14 cellular contexts compared by ENCODE assay signal in the genomic region with DNA sequence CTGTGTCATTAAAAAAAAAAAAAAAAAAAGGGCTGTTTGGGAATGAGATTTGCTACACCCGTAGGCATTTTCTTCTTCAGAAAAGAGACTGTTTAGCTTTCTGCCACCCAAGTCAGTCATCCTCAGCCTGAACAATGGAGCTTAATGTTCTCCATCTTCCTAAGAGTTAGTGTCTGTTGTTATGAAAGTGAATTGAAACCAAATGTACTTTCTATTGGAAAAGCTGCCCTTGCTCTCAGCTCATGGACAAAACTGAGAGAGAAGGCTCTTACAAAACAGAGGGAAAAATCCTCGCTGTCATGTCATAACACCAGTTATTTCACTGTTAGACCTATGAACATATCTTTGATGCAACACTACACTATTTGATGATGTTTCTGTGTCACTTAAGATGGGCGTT.
DNase-seq lines count a peak whose midpoint lies in the region; ATAC-seq, FAIRE-seq and TF ChIP-seq lines count a peak whose summit lies in the region.
"Had no signal": no experiment of that assay in that cellular context is flagged by ENCODE, and none has a peak within 500 bp of the region (broad histone marks: within the 10 kb centered on the region; RNA-seq: fewer than 3 reads in every experiment).

No MANE protein-coding gene starts in this region.

- 61% methylated on average over 3 of the region's 3 CpGs for WGBS in right lobe of liver (ENCODE audit: insufficient coverage, low coverage, low lambda C conversion rate, missing lambda C conversion rate)

- no peak for DNase-seq in HTR-8/SVneo (ENCODE audit: insufficient read length, low spot score)
- DNase-seq in choroid plexus epithelial cell (ENCODE audit: low read depth) = peak; percentile 16
- DNase-seq in midbrain (lab: John Stamatoyannopoulos, UW) = peak; percentile 29
- no peak for DNase-seq in thoracic aorta (ENCODE audit: low spot score)
- DNase-seq in HT-29 (ENCODE audit: low spot score) = no peak
- no peak for DNase-seq in right lobe of liver
- DNase-seq in foreskin keratinocyte = no peak
- DNase-seq: activated CD4-positive, CD25-positive, alpha-beta regulatory T cell; activated T-cell treated with anti-CD3 and anti-CD28 coated beads, Interleukin-2, amount 50 U/mL, for 72 hours; KG1; left colon; NCI-H2171 had no signal

- H3K27me3 ChIP-seq in thoracic aorta (replicated peaks; ENCODE audit: insufficient read depth) = no peaks in the 10 kb centered on the region
- no peaks in the 10 kb centered on the region for H3K27me3 ChIP-seq in right lobe of liver
- H3K27me3 ChIP-seq in foreskin keratinocyte = no peaks in the 10 kb centered on the region
- H3K27me3 ChIP-seq: cardiac muscle cell had no signal

- H3K9me3 ChIP-seq in thoracic aorta (no peaks in the 10 kb centered on the region), right lobe of liver (no peaks in the 10 kb centered on the region)

- H3K4me1 ChIP-seq in thoracic aorta (ENCODE audit: control insufficient read depth in 1 of 2, low read depth in 2 of 2) (peaks cover 18 to 37% of the 10 kb centered on the region in 2 donors), right lobe of liver (peaks cover 0 to 28% (median 5%) of the 10 kb centered on the region in 4 donors), foreskin keratinocyte (peaks cover 5% of the 10 kb centered on the region)

- H3K36me3 ChIP-seq in thoracic aorta (no peaks in the 10 kb centered on the region), right lobe of liver (no peaks in the 10 kb centered on the region)
- H3K36me3 ChIP-seq: cardiac muscle cell had no signal

- H3K4me3 ChIP-seq in choroid plexus epithelial cell (ENCODE audit: low read depth, low read length) (no peak overlapping the region), thoracic aorta (no peak overlapping the region), right lobe of liver (no peak overlapping the region)
- H3K4me3 ChIP-seq: cardiac muscle cell had no signal

- TF ChIP-seq CTCF in choroid plexus epithelial cell (conservative IDR thresholded peaks at IDR 0.05; ENCODE audit: low read depth, low read length) (no peak), thoracic aorta (IDR thresholded peaks at IDR 0.05) (no peak), right lobe of liver (IDR thresholded peaks at IDR 0.05) (no peak), foreskin keratinocyte (conservative IDR thresholded peaks at IDR 0.05) (no peak)

- intact Hi-C loops in right lobe of liver (cut with DNase I) = no loop called here

- peak; percentile 88 for FAIRE-seq in HTR-8/SVneo (lab: Jason Lieb, UNC)

- ATAC-seq in thoracic aorta (ENCODE audit: insufficient number of reproducible peaks, low FRiP score, low read depth) = no peak
- no peak for ATAC-seq in GM21723 (IDR thresholded peaks at IDR 0.05; ENCODE audit: unreplicated experiment)
- no peak for ATAC-seq in right lobe of liver
- no peak for ATAC-seq in foreskin keratinocyte
- ATAC-seq: activated T-cell treated with anti-CD3 and anti-CD28 coated beads, Interleukin-2, amount 50 U/mL, for 72 hours; left colon had no signal

- TF ChIP-seq POLR2A in right lobe of liver (IDR thresholded peaks at IDR 0.05) = no peak

- H3K27ac ChIP-seq in thoracic aorta (peak overlapping the region; percentile 57 to 83), right lobe of liver (peak overlapping the region in 1 of 3 donors; percentile 78), foreskin keratinocyte (no peak overlapping the region)
- H3K27ac ChIP-seq: cardiac muscle cell had no signal

Comparison
In these comparisons a context has a peak if more than half of its experiments do, and no peak if none do; other contexts are left out.
1. DNase-seq: peak in choroid plexus epithelial cell (single experiment) and midbrain (single experiment); none in HTR-8/SVneo (single experiment), thoracic aorta (single experiment), HT-29 (single experiment), right lobe of liver (0 of 3) and foreskin keratinocyte (0 of 2).